16 cellular contexts compared by ENCODE assay signal in genomic region chr17:55366020-55366481, GRCh38. TPM values are rescaled to one million over a fixed set of nuclear protein-coding genes. Genes with fewer than 3 reads are reported as not detected.
A peak's percentile ranks its signal among the peaks of the same experiment; 100 is the strongest.
DNase-seq lines count a peak whose midpoint lies in the region; ATAC-seq and TF ChIP-seq lines count a peak whose summit lies in the region.
"Had no signal": no experiment of that assay in that cellular context is flagged by ENCODE, and none has a peak within 500 bp of the region (broad histone marks: within the 10 kb centered on the region; RNA-seq: fewer than 3 reads in every experiment).

No MANE protein-coding gene starts in this region.

- no peak overlapping the region for H3K9ac ChIP-seq in SK-N-SH
- H3K9ac ChIP-seq: BLaER1 had no signal

- no peaks in the 10 kb centered on the region for H3K36me3 ChIP-seq in SK-N-SH (replicated peaks in 1 of 2; ENCODE audit: control insufficient read depth in 1 of 2, insufficient read depth in 2 of 2, low read length in 1 of 2)
- H3K36me3 ChIP-seq in osteoblast (ENCODE audit: insufficient read depth, low read length): no peaks in the 10 kb centered on the region
- H3K36me3 ChIP-seq: BLaER1, HAP-1 had no signal

- DNase-seq in ELF-1 (ENCODE audit: low read depth, low spot score): peak; percentile 18
- peak; percentile 60 for DNase-seq in SK-N-SH
- DNase-seq in globus pallidus (ENCODE audit: low spot score): peak; percentile 67
- DNase-seq in osteoblast (ENCODE audit: insufficient read length, low spot score, missing footprints): peak; percentile 5
- no peak for DNase-seq in inferior parietal cortex (ENCODE audit: extremely low spot score)
- no peak for DNase-seq in activated effector memory CD4-positive, alpha-beta T cell treated with Interleukin-2 at 50 U/mL for 16 hours
- DNase-seq: CD8-positive, alpha-beta memory T cell; Karpas-422; NCI-H1417; NCI-H2081; NCI-H526 treated with DMSO at 0.1 percent for 48 hours; PC-3 had no signal

- H3K4me2 ChIP-seq in SK-N-SH: no peak overlapping the region
- H3K4me2 ChIP-seq in osteoblast (ENCODE audit: insufficient read depth, low read length): no peak overlapping the region
- H3K4me2 ChIP-seq: BLaER1 had no signal

- H3K79me2 ChIP-seq in SK-N-SH (ENCODE audit: insufficient read depth): no peaks in the 10 kb centered on the region
- no peaks in the 10 kb centered on the region for H3K79me2 ChIP-seq in osteoblast (ENCODE audit: insufficient read depth, low read length)

- TF ChIP-seq RAD21 in SK-N-SH (IDR thresholded peaks at IDR 0.05; ENCODE audit: low read length): no peak; the same call in 1 of the 2 replicates

- no peaks in the 10 kb centered on the region for H3F3A ChIP-seq in SK-N-SH (replicated peaks; ENCODE audit: insufficient read depth)

- no peak overlapping the region for H2AFZ ChIP-seq in SK-N-SH (ENCODE audit: low read depth)
- no peak overlapping the region for H2AFZ ChIP-seq in osteoblast (ENCODE audit: low read length)

- TF ChIP-seq CTCF in SK-N-SH (IDR thresholded peaks at IDR 0.05): no peak
- TF ChIP-seq CTCF in osteoblast (IDR thresholded peaks at IDR 0.05; ENCODE audit: extremely low read depth, low read depth, low read length): no peak

- POLR2A ChIA-PET in SK-N-SH (lab: Yijun Ruan, JAX): no interaction called here

- TF ChIP-seq EP300 in SK-N-SH (IDR thresholded peaks at IDR 0.05; ENCODE audit: borderline replicate concordance in 1 of 2, low read depth in 1 of 2, low read length in 1 of 2): peak in 1 of 2 experiments; percentile 92; a peak in 2 of 4 replicates

- CTCF ChIA-PET in SK-N-SH (lab: Yijun Ruan, JAX): interaction anchor here (0.7 to 5.6 kb wide), 9 partner anchors 10 to 374 kb away, joined by 3 to 42 read pairs (median 4); no protein-coding TSS in a partner anchor

- H4K20me1 ChIP-seq in SK-N-SH (ENCODE audit: insufficient read depth): no peaks in the 10 kb centered on the region
- no peaks in the 10 kb centered on the region for H4K20me1 ChIP-seq in osteoblast (ENCODE audit: insufficient read depth, low read length)
- H4K20me1 ChIP-seq: BLaER1 had no signal

- ATAC-seq in HG02759 (IDR thresholded peaks at IDR 0.05; ENCODE audit: unreplicated experiment) (no peak), HG02884 (IDR thresholded peaks at IDR 0.05; ENCODE audit: unreplicated experiment) (no peak)
- ATAC-seq: PC-3 had no signal

- H3K27ac ChIP-seq in SK-N-SH (ENCODE audit: low read depth in 2 of 2, low read length in 1 of 2): peak overlapping the region in 1 of 2 experiments; percentile 87; a peak in 2 of 4 replicates
- no peak overlapping the region for H3K27ac ChIP-seq in osteoblast (ENCODE audit: low read depth, low read length)
- H3K27ac ChIP-seq: BLaER1 had no signal

- H3K9me3 ChIP-seq in SK-N-SH (no peaks in the 10 kb centered on the region), osteoblast (ENCODE audit: low read depth, low read length) (no peaks in the 10 kb centered on the region)
- H3K9me3 ChIP-seq: HAP-1 had no signal

- H3K4me3 ChIP-seq in SK-N-SH (ENCODE audit: low read depth in 2 of 2, low read length in 1 of 2) (no peak overlapping the region), osteoblast (ENCODE audit: insufficient read depth, low read length) (no peak overlapping the region)
- H3K4me3 ChIP-seq: BLaER1, HAP-1 had no signal

- H3K9me2 ChIP-seq in SK-N-SH: no peaks in the 10 kb centered on the region

- 25% methylated on average over 1 of the region's 1 CpG for WGBS in SK-N-SH (ENCODE audit: low lambda C conversion rate)

- H3K27me3 ChIP-seq in SK-N-SH (ENCODE audit: insufficient read depth) (no peaks in the 10 kb centered on the region), osteoblast (ENCODE audit: insufficient read depth, low read length) (peaks cover 15% of the 10 kb centered on the region)
- H3K27me3 ChIP-seq: BLaER1 had no signal

- peaks cover 0 to 6% of the 10 kb centered on the region in 2 experiments; a peak in 2 of 4 replicates for H3K4me1 ChIP-seq in SK-N-SH (ENCODE audit: control insufficient read depth in 1 of 2, insufficient read depth in 2 of 2, low read depth in 1 of 2, low read length in 1 of 2)
- H3K4me1 ChIP-seq in osteoblast (ENCODE audit: insufficient read depth, low read length): no peaks in the 10 kb centered on the region
- H3K4me1 ChIP-seq: HAP-1 had no signal

TF ChIP-seq in SK-N-SH, 30 proteins besides CTCF, POLR2A, EP300 and RAD21:
- peak; percentile 81; the same call in 1 of the 2 replicates for TF ChIP-seq FOXJ3 (CRISPR knock-in tag; IDR thresholded peaks at IDR 0.05)
- no peak for TF ChIP-seq PBX3 (IDR thresholded peaks at IDR 0.05)
- TF ChIP-seq MEF2A (IDR thresholded peaks at IDR 0.05; ENCODE audit: borderline replicate concordance, low read depth): no peak
- peak; percentile 55 for TF ChIP-seq CHD2 (IDR thresholded peaks at IDR 0.05; ENCODE audit: low read length, partially characterized antibody)
- TF ChIP-seq REST (IDR thresholded peaks at IDR 0.05; ENCODE audit: low read depth, low read length): no peak
- no peak for TF ChIP-seq TAF1 (IDR thresholded peaks at IDR 0.05; ENCODE audit: borderline replicate concordance, low read depth, low read length)
- peak; percentile 89 for TF ChIP-seq RCOR1 (IDR thresholded peaks at IDR 0.05; ENCODE audit: low read length)
- peak; percentile 52; the same call in 1 of the 2 replicates for TF ChIP-seq RFX5 (IDR thresholded peaks at IDR 0.05; ENCODE audit: low read length)
- TF ChIP-seq GATA2 (CRISPR knock-in tag; IDR thresholded peaks at IDR 0.05): peak; percentile 97
TF ChIP-seq in SK-N-SH: peak in this region for 5.

RNA-seq across cellular contexts. Expression of gene MMD, which starts 55.6 kb away (rescaled TPM):
- polyA plus RNA-seq in SK-N-SH (2012; rRNA removed): 10.9 and 11.7 TPM in 2 replicates
- polyA plus RNA-seq in SK-N-SH (2012; cell fraction: cytosol; rRNA removed): 17.6 and 17.7 TPM in 2 replicates
- polyA plus RNA-seq in SK-N-SH (2012; cell fraction: nucleus; rRNA removed): 2.7 and 5.0 TPM in 2 replicates
- total RNA-seq in osteoblast: 6.5 and 8.5 TPM in 2 replicates

Comparison
In these comparisons a context has a peak if more than half of its experiments do, and no peak if none do; other contexts are left out.
1. DNase-seq: peak in ELF-1 (single experiment), SK-N-SH (single experiment), globus pallidus (single experiment) and osteoblast (single experiment); none in inferior parietal cortex (single experiment) and activated effector memory CD4-positive, alpha-beta T cell treated with Interleukin-2 at 50 U/mL for 16 hours (single experiment).